Comparison of ENCODE assay signal across 8 cellular contexts in genomic region chr17:72985882-72986720, GRCh38.
DNase-seq lines count a peak whose midpoint lies in the region; ATAC-seq and TF ChIP-seq lines count a peak whose summit lies in the region.

No MANE protein-coding gene starts in this region.

- no peak overlapping the region for H3K4me3 Mint-ChIP-seq in chondrocyte (ENCODE audit: unreplicated experiment)

- peaks cover 15% of the 10 kb centered on the region for H3K4me1 Mint-ChIP-seq in chondrocyte (ENCODE audit: low read depth)

- no peaks in the 10 kb centered on the region for H3K36me3 Mint-ChIP-seq in chondrocyte (ENCODE audit: low read depth)

- TF ChIP-seq CTCF in 22Rv1 (IDR thresholded peaks at IDR 0.05) = peak; percentile 93
- TF ChIP-seq CTCF in GM12875 (IDR thresholded peaks at IDR 0.05; ENCODE audit: borderline replicate concordance, insufficient read depth, low read depth, low read length) = peak; percentile 91
- TF ChIP-seq CTCF in chondrocyte (IDR thresholded peaks at IDR 0.05) = peak; percentile 87

- no peaks in the 10 kb centered on the region for H3K9me3 Mint-ChIP-seq in chondrocyte (ENCODE audit: low read depth)

- no peak overlapping the region for H3K27ac Mint-ChIP-seq in chondrocyte (ENCODE audit: unreplicated experiment)

- H3K27ac ChIP-seq in 22Rv1 = no peak overlapping the region

- peak; percentile 37 for DNase-seq in NCI-H2107 treated with DMSO at 0.1 percent for 48 hours (lab: John Stamatoyannopoulos, UW; ENCODE audit: unreplicated experiment)
- peak; percentile 20 to 31 for DNase-seq in activated CD4-positive, alpha-beta T cell treated with anti-CD3 and anti-CD28 coated beads for 24 hours (ENCODE audit: low read depth in 2 of 2)
- no peak for DNase-seq in chondrocyte (ENCODE audit: low spot score)
- DNase-seq in left lobe of liver (ENCODE audit: low spot score) = peak; percentile 73
- DNase-seq in stimulated activated CD4-positive, alpha-beta T cell treated with anti-CD3 and anti-CD28 coated beads, TNF-alpha, amount 100 ng/mL, for 4 hours (ENCODE audit: low read depth in 3 of 3) = peak in 2 of 3 experiments; percentile 5 to 10

- peak; percentile 60 for ATAC-seq in HG03045 (IDR thresholded peaks at IDR 0.05; ENCODE audit: unreplicated experiment)
- peak; percentile 90 for ATAC-seq in left lobe of liver

- no peaks in the 10 kb centered on the region for H3K27me3 Mint-ChIP-seq in chondrocyte (ENCODE audit: low read depth)

- H3K4me3 ChIP-seq in GM12875 (ENCODE audit: low read depth, low read length) = no peak overlapping the region
